Comparison of ENCODE assay signal across 16 cellular contexts in the genomic region with DNA sequence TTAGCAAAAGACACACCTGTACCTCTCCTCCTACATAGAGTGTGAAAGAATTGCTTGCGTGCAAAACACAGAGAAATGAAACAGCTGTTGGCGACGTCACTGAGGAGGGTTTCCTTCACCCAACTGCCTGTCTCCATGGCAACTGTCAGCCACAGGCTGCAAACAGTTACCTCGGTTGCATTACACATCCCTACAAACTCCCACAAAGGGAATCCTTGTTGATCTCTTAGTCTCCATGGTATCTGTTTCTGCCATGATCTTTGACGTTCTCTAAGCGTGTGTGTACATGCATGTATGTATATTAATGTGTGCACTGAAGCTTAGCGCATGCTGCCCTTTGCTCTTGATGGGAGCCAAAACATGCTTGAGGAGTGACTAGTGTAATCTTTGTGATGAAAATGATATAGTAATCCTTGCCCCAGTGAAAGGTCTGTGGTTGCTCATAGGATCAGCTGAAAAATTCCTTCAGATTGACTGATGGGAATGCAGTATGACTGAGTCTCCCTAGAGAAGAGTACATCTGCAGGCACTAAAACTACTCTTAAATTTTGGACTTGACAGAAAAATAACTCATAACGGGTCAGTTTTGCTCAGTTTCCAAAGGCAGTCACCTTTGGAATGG.
DNase-seq lines count a peak whose midpoint lies in the region; ATAC-seq and TF ChIP-seq lines count a peak whose summit lies in the region.
"Had no signal": no experiment of that assay in that cellular context is flagged by ENCODE, and none has a peak within 500 bp of the region (broad histone marks: within the 10 kb centered on the region; RNA-seq: fewer than 3 reads in every experiment).

No MANE protein-coding gene starts in this region.

- no peaks in the 10 kb centered on the region for H3K36me3 ChIP-seq in neural cell (ENCODE audit: insufficient read depth, low read length)
- H3K36me3 ChIP-seq: esophagus squamous epithelium, stomach had no signal

- no peaks in the 10 kb centered on the region for H3F3A ChIP-seq in neural cell (ENCODE audit: insufficient read depth, low read length, poor library complexity, severe bottlenecking)

- H3K27ac ChIP-seq in epithelial cell of prostate (no peak overlapping the region), neural cell (ENCODE audit: low read length) (peak overlapping the region; percentile 88)
- H3K27ac ChIP-seq: stomach, WERI-Rb-1 had no signal

- H3K9me3 ChIP-seq in neural cell (ENCODE audit: low read length), result no peaks in the 10 kb centered on the region

- no peak for TF ChIP-seq CTCF in neural cell (IDR thresholded peaks at IDR 0.05; ENCODE audit: poor library complexity, severe bottlenecking)

- no peak for ATAC-seq in stimulated activated naive CD8-positive, alpha-beta T cell treated with anti-CD3 and anti-CD28 coated beads, Interleukin-15, amount 100 ng/mL, for 72 hours
- no peak for ATAC-seq in HG02970 (IDR thresholded peaks at IDR 0.05; ENCODE audit: low FRiP score, unreplicated experiment)
- ATAC-seq: activated naive CD4-positive, alpha-beta T cell treated with anti-CD3 and anti-CD28 coated beads, Interleukin-2, amount 50 U/mL, for 72 hours had no signal

- no peaks in the 10 kb centered on the region for H3K79me2 ChIP-seq in neural cell (replicated peaks; ENCODE audit: insufficient read depth, low read length)

- peak overlapping the region; percentile 38 for H3K4me2 ChIP-seq in neural cell (ENCODE audit: low read length)

- H3K27me3 ChIP-seq in neural cell (ENCODE audit: insufficient read depth, low read depth, low read length), result no peaks in the 10 kb centered on the region
- H3K27me3 ChIP-seq: esophagus squamous epithelium, stomach had no signal

- no peaks in the 10 kb centered on the region for H3K27me3 Mint-ChIP-seq in stimulated activated naive CD8-positive, alpha-beta T cell treated with anti-CD3 and anti-CD28 coated beads, Interleukin-15, amount 100 ng/mL, for 72 hours
- H3K27me3 Mint-ChIP-seq: naive B cell had no signal

- no peak overlapping the region for H3K4me3 Mint-ChIP-seq in stimulated activated naive CD8-positive, alpha-beta T cell treated with anti-CD3 and anti-CD28 coated beads, Interleukin-15, amount 100 ng/mL, for 72 hours
- H3K4me3 Mint-ChIP-seq: CD14-positive monocyte, naive B cell had no signal

- DNase-seq in EL (peak; percentile 52), NCI-H2171 (lab: John Stamatoyannopoulos, UW) (peak; percentile 74), epithelial cell of prostate (ENCODE audit: low read depth, low spot score) (peak; percentile 59), GM19240 (ENCODE audit: insufficient read length, low spot score) (no peak)
- no peak for DNase-seq in activated CD4-positive, CD25-positive, alpha-beta regulatory T cell (lab: John Stamatoyannopoulos, UW)
- DNase-seq in stimulated activated naive CD8-positive, alpha-beta T cell treated with anti-CD3 and anti-CD28 coated beads, Interleukin-15, amount 100 ng/mL, for 72 hours, result no peak
- DNase-seq: esophagus squamous epithelium, naive B cell, NCI-H1417 treated with DMSO at 0.1 percent for 48 hours, retina, stomach, WERI-Rb-1 had no signal

- peak overlapping the region; percentile 53 for H3K9ac ChIP-seq in neural cell (ENCODE audit: low read length)

- peak overlapping the region; percentile 36 for H2AFZ ChIP-seq in neural cell (ENCODE audit: low read depth, low read length)

- no peaks in the 10 kb centered on the region for H3K4me1 Mint-ChIP-seq in stimulated activated naive CD8-positive, alpha-beta T cell treated with anti-CD3 and anti-CD28 coated beads, Interleukin-15, amount 100 ng/mL, for 72 hours
- H3K4me1 Mint-ChIP-seq: CD14-positive monocyte, naive B cell had no signal

- H3K4me3 ChIP-seq in neural cell (ENCODE audit: low read length), result peak overlapping the region; percentile 28
- H3K4me3 ChIP-seq: esophagus squamous epithelium, stomach had no signal

- peak; percentile 42 for TF ChIP-seq RAD21 in neural cell (conservative IDR thresholded peaks at IDR 0.05)

- no peaks in the 10 kb centered on the region for H4K20me1 ChIP-seq in neural cell (ENCODE audit: insufficient read depth)

- H3K9me3 Mint-ChIP-seq in stimulated activated naive CD8-positive, alpha-beta T cell treated with anti-CD3 and anti-CD28 coated beads, Interleukin-15, amount 100 ng/mL, for 72 hours, result peaks cover 0 to 19% of the 10 kb centered on the region in 2 donors

- peak; percentile 96 for TF ChIP-seq EP300 in neural cell (conservative IDR thresholded peaks at IDR 0.05; ENCODE audit: poor library complexity, severe bottlenecking)

- H3K9me2 ChIP-seq in neural cell (ENCODE audit: insufficient read depth, low read length), result no peaks in the 10 kb centered on the region

- H3K27ac Mint-ChIP-seq in stimulated activated naive CD8-positive, alpha-beta T cell treated with anti-CD3 and anti-CD28 coated beads, Interleukin-15, amount 100 ng/mL, for 72 hours, result no peak overlapping the region
- H3K27ac Mint-ChIP-seq: activated naive CD4-positive, alpha-beta T cell treated with anti-CD3 and anti-CD28 coated beads, Interleukin-2, amount 50 U/mL, for 72 hours; CD14-positive monocyte; naive B cell had no signal

TF ChIP-seq in neural cell, 6 proteins besides CTCF, POLR2A, EP300 and RAD21:
- TF ChIP-seq SMC3 (conservative IDR thresholded peaks at IDR 0.05; ENCODE audit: poor library complexity) (no peak), POLR2AphosphoS5 (IDR thresholded peaks at IDR 0.05) (peak; percentile 82), MXI1 (conservative IDR thresholded peaks at IDR 0.05; ENCODE audit: poor library complexity, severe bottlenecking) (peak; percentile 66), TAF1 (IDR thresholded peaks at IDR 0.05; ENCODE audit: low read depth) (no peak), EZH2 (IDR thresholded peaks at IDR 0.05; ENCODE audit: borderline replicate concordance, insufficient read depth, low read length, poor library complexity, severe bottlenecking) (no peak)
- TF ChIP-seq, protein P1, sequence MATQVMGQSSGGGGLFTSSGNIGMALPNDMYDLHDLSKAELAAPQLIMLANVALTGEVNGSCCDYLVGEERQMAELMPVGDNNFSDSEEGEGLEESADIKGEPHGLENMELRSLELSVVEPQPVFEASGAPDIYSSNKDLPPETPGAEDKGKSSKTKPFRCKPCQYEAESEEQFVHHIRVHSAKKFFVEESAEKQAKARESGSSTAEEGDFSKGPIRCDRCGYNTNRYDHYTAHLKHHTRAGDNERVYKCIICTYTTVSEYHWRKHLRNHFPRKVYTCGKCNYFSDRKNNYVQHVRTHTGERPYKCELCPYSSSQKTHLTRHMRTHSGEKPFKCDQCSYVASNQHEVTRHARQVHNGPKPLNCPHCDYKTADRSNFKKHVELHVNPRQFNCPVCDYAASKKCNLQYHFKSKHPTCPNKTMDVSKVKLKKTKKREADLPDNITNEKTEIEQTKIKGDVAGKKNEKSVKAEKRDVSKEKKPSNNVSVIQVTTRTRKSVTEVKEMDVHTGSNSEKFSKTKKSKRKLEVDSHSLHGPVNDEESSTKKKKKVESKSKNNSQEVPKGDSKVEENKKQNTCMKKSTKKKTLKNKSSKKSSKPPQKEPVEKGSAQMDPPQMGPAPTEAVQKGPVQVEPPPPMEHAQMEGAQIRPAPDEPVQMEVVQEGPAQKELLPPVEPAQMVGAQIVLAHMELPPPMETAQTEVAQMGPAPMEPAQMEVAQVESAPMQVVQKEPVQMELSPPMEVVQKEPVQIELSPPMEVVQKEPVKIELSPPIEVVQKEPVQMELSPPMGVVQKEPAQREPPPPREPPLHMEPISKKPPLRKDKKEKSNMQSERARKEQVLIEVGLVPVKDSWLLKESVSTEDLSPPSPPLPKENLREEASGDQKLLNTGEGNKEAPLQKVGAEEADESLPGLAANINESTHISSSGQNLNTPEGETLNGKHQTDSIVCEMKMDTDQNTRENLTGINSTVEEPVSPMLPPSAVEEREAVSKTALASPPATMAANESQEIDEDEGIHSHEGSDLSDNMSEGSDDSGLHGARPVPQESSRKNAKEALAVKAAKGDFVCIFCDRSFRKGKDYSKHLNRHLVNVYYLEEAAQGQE (IDR thresholded peaks at IDR 0.05; ENCODE audit: borderline replicate concordance), result peak; percentile 90

Comparison
In these comparisons a context has a peak if more than half of its experiments do, and no peak if none do; other contexts are left out.
1. DNase-seq: peak in EL (single experiment), NCI-H2171 (single experiment) and epithelial cell of prostate (single experiment); none in activated CD4-positive, CD25-positive, alpha-beta regulatory T cell (0 of 4), stimulated activated naive CD8-positive, alpha-beta T cell treated with anti-CD3 and anti-CD28 coated beads, Interleukin-15, amount 100 ng/mL, for 72 hours (0 of 2) and GM19240 (single experiment).